Comparison of ENCODE assay signal across 8 cellular contexts in the genomic region with DNA sequence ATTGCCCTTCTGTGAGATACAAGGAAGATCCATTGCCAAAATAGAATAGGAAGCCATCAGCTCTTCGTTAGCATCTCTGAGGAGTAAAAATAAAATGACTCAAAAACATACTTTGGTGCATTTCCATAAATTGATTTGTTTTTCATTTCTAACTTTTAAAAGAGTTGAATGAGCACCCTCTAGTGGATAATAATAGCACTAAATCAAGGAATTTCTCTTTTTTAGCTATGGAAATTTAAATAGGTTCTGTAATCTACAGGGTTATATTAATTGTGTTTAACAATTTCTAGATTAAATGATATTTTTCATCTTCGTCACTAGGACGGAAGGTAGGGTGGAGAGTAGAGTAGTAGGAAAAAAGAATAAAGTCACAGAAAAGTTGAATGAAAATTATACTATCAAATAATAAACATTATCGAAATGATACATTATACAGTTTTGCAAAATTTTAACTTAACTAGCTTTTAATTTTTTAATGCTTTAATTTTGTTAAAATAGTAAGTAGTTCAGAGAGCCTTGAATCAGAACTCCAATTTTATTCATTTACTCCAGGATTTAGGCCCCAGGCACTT. TPM values are rescaled to one million over a fixed set of nuclear protein-coding genes. Genes with fewer than 3 reads are reported as not detected.
DNase-seq lines count a peak whose midpoint lies in the region; ATAC-seq and TF ChIP-seq lines count a peak whose summit lies in the region.

No MANE protein-coding gene starts in this region.

- no peak for TF ChIP-seq POLR2A in sigmoid colon (IDR thresholded peaks at IDR 0.05)

- peaks cover 22% of the 10 kb centered on the region for H3K79me2 ChIP-seq in OCI-LY3 (ENCODE audit: low read length)

- peak overlapping the region; percentile 88 for H3K4me2 ChIP-seq in OCI-LY3 (ENCODE audit: low read length)

- H3K27ac Mint-ChIP-seq in activated T-cell treated with anti-CD3 and anti-CD28 coated beads, Interleukin-2, amount 50 U/mL, for 72 hours = peak overlapping the region; percentile 54

- H3K27me3 ChIP-seq in OCI-LY3 (ENCODE audit: low read depth, low read length) (no peaks in the 10 kb centered on the region), sigmoid colon (no peaks in the 10 kb centered on the region)

- H3K9me3 Mint-ChIP-seq in activated T-cell treated with anti-CD3 and anti-CD28 coated beads, Interleukin-2, amount 50 U/mL, for 72 hours = peaks cover 0 to 2% of the 10 kb centered on the region in 2 donors

- 43 to 64% methylated on average over 4 of the region's 4 CpGs for WGBS in sigmoid colon, 2 donors

- H3K4me3 Mint-ChIP-seq in activated T-cell treated with anti-CD3 and anti-CD28 coated beads, Interleukin-2, amount 50 U/mL, for 72 hours = peak overlapping the region in 1 of 2 donors; percentile 19

- ATAC-seq in activated T-cell treated with anti-CD3 and anti-CD28 coated beads, Interleukin-2, amount 50 U/mL, for 72 hours (replicated peaks in 1 of 2) = no peak
- no peak for ATAC-seq in GM21526 (IDR thresholded peaks at IDR 0.05; ENCODE audit: low FRiP score, unreplicated experiment)

- H3K4me1 ChIP-seq in OCI-LY3 (ENCODE audit: low read length) (peaks cover 52% of the 10 kb centered on the region), sigmoid colon (peaks cover 0 to 14% (median 6%) of the 10 kb centered on the region in 4 donors)

- peaks cover 14 to 32% of the 10 kb centered on the region in 2 donors for H3K36me3 Mint-ChIP-seq in activated T-cell treated with anti-CD3 and anti-CD28 coated beads, Interleukin-2, amount 50 U/mL, for 72 hours (ENCODE audit: insufficient read depth in 2 of 2)

- intact Hi-C loops in sigmoid colon (cut with DNase I) = no loop called here

- no peak overlapping the region for H2AFZ ChIP-seq in OCI-LY3 (ENCODE audit: low read depth, low read length)

- H3K4me1 Mint-ChIP-seq in activated T-cell treated with anti-CD3 and anti-CD28 coated beads, Interleukin-2, amount 50 U/mL, for 72 hours (ENCODE audit: low read depth) = peaks cover 83% of the 10 kb centered on the region

- H3K9me3 ChIP-seq in OCI-LY3 (ENCODE audit: insufficient read depth, low read length) (no peaks in the 10 kb centered on the region), sigmoid colon (no peaks in the 10 kb centered on the region)

- peak overlapping the region; percentile 93 for H3K27ac ChIP-seq in OCI-LY3 (ENCODE audit: low read length)
- H3K27ac ChIP-seq in sigmoid colon = no peak overlapping the region
- no peak overlapping the region for H3K27ac ChIP-seq in caudate nucleus (ENCODE audit: low read depth, low read length)

- no peak overlapping the region for H3K4me3 ChIP-seq in OCI-LY3 (ENCODE audit: low read length)
- no peak overlapping the region for H3K4me3 ChIP-seq in sigmoid colon

- H3K27me3 Mint-ChIP-seq in activated T-cell treated with anti-CD3 and anti-CD28 coated beads, Interleukin-2, amount 50 U/mL, for 72 hours (ENCODE audit: low read depth) = no peaks in the 10 kb centered on the region

- no peaks in the 10 kb centered on the region for H4K20me1 ChIP-seq in OCI-LY3 (ENCODE audit: insufficient read depth, low read length)

- TF ChIP-seq CTCF in OCI-LY3 (IDR thresholded peaks at IDR 0.05; ENCODE audit: low read depth, low read length) (peak; percentile 70), sigmoid colon (IDR thresholded peaks at IDR 0.05) (peak in 3 of 4 experiments; percentile 29 to 66 (median 34))

- no peak for DNase-seq in activated T-cell treated with anti-CD3 and anti-CD28 coated beads, Interleukin-2, amount 50 U/mL, for 72 hours
- no peak for DNase-seq in activated T-cell treated with anti-CD3 and anti-CD28 coated beads, Interleukin-2, amount 50 U/mL, for 48 hours
- DNase-seq in epidermal melanocyte (ENCODE audit: insufficient read length, low spot score) (peak; percentile 31), sigmoid colon (no peak), caudate nucleus (lab: John Stamatoyannopoulos, UW) (no peak)
- no peak for DNase-seq in stimulated activated CD4-positive, alpha-beta T cell treated with anti-CD3 and anti-CD28 coated beads, Interleukin-4, amount 100 ng/mL, for 24 hours

- no peak for TF ChIP-seq EP300 in sigmoid colon (IDR thresholded peaks at IDR 0.05)

- H3K36me3 ChIP-seq in OCI-LY3 (replicated peaks; ENCODE audit: low read depth, low read length) = peaks cover 12% of the 10 kb centered on the region
- H3K36me3 ChIP-seq in sigmoid colon = peaks cover 0 to 20% (median 4%) of the 10 kb centered on the region in 4 donors

- H3K9ac ChIP-seq in OCI-LY3 (ENCODE audit: low read length) = no peak overlapping the region

RNA-seq across cellular contexts. Expression of a gene that starts 6.5 kb away (rescaled TPM):
- 10 to 100 TPM; 18.4 to 19.4 TPM for total RNA-seq in activated T-cell treated with anti-CD3 and anti-CD28 coated beads, Interleukin-2, amount 50 U/mL, for 72 hours
- total RNA-seq in sigmoid colon = 10 to 100 TPM in 1 of 4 donors, 1 to 10 TPM in 3; 7.3 to 13.8 (median 9.4) TPM
- polyA plus RNA-seq in sigmoid colon = 10 to 100 TPM in 1 of 3 donors, 1 to 10 TPM in 2; 8.5 to 16.0 (median 9.0) TPM

RNA-seq across cellular contexts. Expression of a gene that starts 6.6 kb away (rescaled TPM):
- 1 to 10 TPM; 8.1 to 9.3 TPM for total RNA-seq in activated T-cell treated with anti-CD3 and anti-CD28 coated beads, Interleukin-2, amount 50 U/mL, for 72 hours
- 1 to 10 TPM; 3.0 to 5.4 (median 4.5) TPM for total RNA-seq in sigmoid colon
- polyA plus RNA-seq in sigmoid colon = 1 to 10 TPM; 1.2 to 4.7 (median 1.2) TPM

RNA-seq across cellular contexts. Expression of a gene that starts 40.9 kb away (rescaled TPM):
- not detected for total RNA-seq in activated T-cell treated with anti-CD3 and anti-CD28 coated beads, Interleukin-2, amount 50 U/mL, for 72 hours
- not detected for total RNA-seq in sigmoid colon
- 10 to 100 TPM; 13.1 to 49.9 (median 34.2) TPM for polyA plus RNA-seq in sigmoid colon
